In the genomic region with DNA sequence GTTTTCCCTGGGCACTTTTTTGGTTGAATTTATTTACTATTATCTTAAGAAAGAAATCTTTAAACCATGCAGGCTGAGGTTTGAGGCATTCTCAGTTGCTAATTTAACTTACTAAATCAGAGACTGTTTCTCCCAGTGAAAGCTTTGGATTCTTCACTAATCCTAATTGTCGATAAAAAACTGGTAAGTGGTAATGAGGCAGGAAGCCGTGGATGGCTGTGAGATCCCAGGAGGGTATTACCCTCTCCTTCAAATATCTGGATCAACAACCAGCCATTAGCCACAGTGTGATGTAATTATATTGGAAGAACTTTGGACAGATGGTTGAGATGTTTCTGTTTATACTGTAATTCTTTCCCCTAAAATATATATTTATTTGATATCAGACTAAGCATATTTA, we compare ENCODE assay signal across 14 cellular contexts.
"Had no signal": no experiment of that assay in that cellular context is flagged by ENCODE, and none has a peak within 500 bp of the region (broad histone marks: within the 10 kb centered on the region; RNA-seq: fewer than 3 reads in every experiment).

No MANE protein-coding gene starts in this region.

- H3K4me3 Mint-ChIP-seq: activated naive CD8-positive, alpha-beta T cell treated with anti-CD3 and anti-CD28 coated beads, Interleukin-2, amount 10 ng/mL, durations not matched to agents 7 days and 5 days; activated T-cell treated with anti-CD3 and anti-CD28 coated beads, Interleukin-2, amount 50 U/mL, for 72 hours; nephron progenitor cell; type B pancreatic cell had no signal

- DNase-seq: activated CD4-positive, alpha-beta T cell treated with anti-CD3 and anti-CD28 coated beads, Interleukin-2, amount 50 U/mL, for 4 hours; activated naive CD8-positive, alpha-beta T cell treated with anti-CD3 and anti-CD28 coated beads, Interleukin-2, amount 10 ng/mL, durations not matched to agents 7 days and 5 days; activated T-cell treated with anti-CD3 and anti-CD28 coated beads, Interleukin-2, amount 50 U/mL, for 72 hours; anterior cingulate cortex; cerebellar nuclear complex; endodermal cell; erythroblast; islet precursor cell; nephron progenitor cell; stimulated activated CD4-positive, alpha-beta T cell treated with anti-CD3 and anti-CD28 coated beads, Interleukin-12 subunit alpha, Interleukin-12 subunit beta, amount 100 ng/mL, for 4 hours; stimulated activated CD4-positive, alpha-beta T cell treated with anti-CD3 and anti-CD28 coated beads, Interleukin-2, amount 100 ng/mL, for 48 hours; stimulated activated naive CD8-positive, alpha-beta T cell treated with anti-CD3 and anti-CD28 coated beads, Interleukin-15, Interleukin-2, amounts not matched to agents 100 U/mL and 50 U/mL, for 24 hours had no signal

- H3K4me1 Mint-ChIP-seq: activated naive CD8-positive, alpha-beta T cell treated with anti-CD3 and anti-CD28 coated beads, Interleukin-2, amount 10 ng/mL, durations not matched to agents 7 days and 5 days had no signal

- H3K27ac Mint-ChIP-seq: activated naive CD8-positive, alpha-beta T cell treated with anti-CD3 and anti-CD28 coated beads, Interleukin-2, amount 10 ng/mL, durations not matched to agents 7 days and 5 days; activated T-cell treated with anti-CD3 and anti-CD28 coated beads, Interleukin-2, amount 50 U/mL, for 72 hours; type B pancreatic cell had no signal

- H3K9me3 Mint-ChIP-seq: endodermal cell, nephron progenitor cell, type B pancreatic cell had no signal

- H3K4me3 ChIP-seq: suprapubic skin had no signal

- H3K36me3 Mint-ChIP-seq: activated naive CD8-positive, alpha-beta T cell treated with anti-CD3 and anti-CD28 coated beads, Interleukin-2, amount 10 ng/mL, durations not matched to agents 7 days and 5 days; type B pancreatic cell had no signal
